Comparison of ENCODE assay signal across 1 cellular context in genomic region chr6:159056432-159056831, GRCh38.
TF ChIP-seq lines count a peak whose summit lies in the region.

No MANE protein-coding gene starts in this region.

TF ChIP-seq in K562, 482 proteins besides CTCF, POLR2A, EP300 and RAD21:
- TF ChIP-seq SETDB1 (IDR thresholded peaks at IDR 0.05; ENCODE audit: low read length) (no peak), ZNF316 (IDR thresholded peaks at IDR 0.05) (peak; percentile 53), LEF1 (IDR thresholded peaks at IDR 0.05) (no peak), DPF2 (IDR thresholded peaks at IDR 0.05) (no peak), C11orf30 (IDR thresholded peaks at IDR 0.05; ENCODE audit: low read depth) (peak; percentile 22; the same call in 1 of the 2 replicates), ETV6 (IDR thresholded peaks at IDR 0.05; ENCODE audit: borderline replicate concordance in 1 of 2, low read depth in 2 of 2, low read length in 1 of 2) (0 out of 4 replicates have a peak, but pooled peaks of 1 of the 2 experiments have one; percentile 1), ETV6 (CRISPR knock-in tag; IDR thresholded peaks at IDR 0.05; ENCODE audit: borderline replicate concordance) (no peak), SPI1 (IDR thresholded peaks at IDR 0.05; ENCODE audit: borderline replicate concordance, low read depth, low read length) (no peak)
